ENCODE assay signal across 34 cellular contexts in the genomic region with DNA sequence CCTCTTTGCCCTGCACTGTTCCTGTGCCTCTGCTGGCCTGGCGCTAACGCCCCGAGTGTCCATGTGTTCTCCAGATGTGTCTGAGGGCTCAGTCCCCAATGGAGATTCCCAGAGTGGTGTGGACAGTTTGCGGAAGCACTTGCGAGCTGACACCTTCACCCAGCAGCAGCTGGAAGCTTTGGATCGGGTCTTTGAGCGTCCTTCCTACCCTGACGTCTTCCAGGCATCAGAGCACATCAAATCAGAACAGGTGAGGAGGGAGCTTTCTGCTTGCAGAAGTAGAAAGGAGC.
"Had no signal": no experiment of that assay in that cellular context is flagged by ENCODE, and none has a peak within 500 bp of the region (broad histone marks: within the 10 kb centered on the region; RNA-seq: fewer than 3 reads in every experiment).

No MANE protein-coding gene starts in this region.

- H3K27me3 ChIP-seq: ascending aorta had no signal

- H3K9me3 Mint-ChIP-seq: activated B cell treated with CpG ODN at 0.5 μM for 24 hours; activated CD8-positive, alpha-beta T cell treated with anti-CD3 and anti-CD28 coated beads for 36 hours; activated naive CD4-positive, alpha-beta T cell treated with anti-CD3 and anti-CD28 coated beads for 36 hours; activated naive CD4-positive, alpha-beta T cell treated with anti-CD3 and anti-CD28 coated beads, Interleukin-2, amount 50 U/mL, for 72 hours; activated naive CD8-positive, alpha-beta T cell treated with anti-CD3 and anti-CD28 coated beads, Interleukin-2, amount 10 ng/mL, durations not matched to agents 7 days and 5 days; activated T-cell treated with anti-CD3 and anti-CD28 coated beads, Interleukin-2, amount 50 U/mL, for 4 hours; activated T-helper 17 cell treated with anti-CD3 and anti-CD28 coated beads, Interleukin-2, amount 50 U/mL, for 72 hours; brain; dendritic cell treated with granulocyte-macrophage colony-stimulating factor and Interleukin-4, amounts not matched to agents 40 ng/mL and 50 ng/mL, for 4 days; endodermal cell; T-helper 2 cell treated with Interferon-gamma antibody and Interleukin-4, amounts not matched to agents 5 μg/mL and 100 μg/mL, for 36 hours had no signal

- ATAC-seq: activated CD4-positive, CD25-positive, alpha-beta regulatory T cell treated with anti-CD3 and anti-CD28 coated beads, Interleukin-2, amount 50 U/mL, for 24 hours; activated CD8-positive, alpha-beta T cell treated with anti-CD3 and anti-CD28 coated beads for 36 hours; activated naive CD4-positive, alpha-beta T cell treated with anti-CD3 and anti-CD28 coated beads, Interleukin-2, amount 50 U/mL, for 72 hours; activated T-cell treated with anti-CD3 and anti-CD28 coated beads, Interleukin-2, amount 50 U/mL, for 4 hours; activated T-helper 17 cell treated with anti-CD3 and anti-CD28 coated beads, Interleukin-2, amount 50 U/mL, for 72 hours; esophagus mucosa; foreskin keratinocyte; gastrocnemius medialis; heart left ventricle; T-helper 17 cell had no signal

- H3K4me3 Mint-ChIP-seq: activated B cell treated with CpG ODN at 0.5 μM for 24 hours; activated CD8-positive, alpha-beta T cell treated with anti-CD3 and anti-CD28 coated beads for 36 hours; activated naive CD4-positive, alpha-beta T cell treated with anti-CD3 and anti-CD28 coated beads for 36 hours; activated naive CD8-positive, alpha-beta T cell treated with anti-CD3 and anti-CD28 coated beads, Interleukin-2, amount 10 ng/mL, durations not matched to agents 7 days and 5 days; activated T-cell treated with anti-CD3 and anti-CD28 coated beads, Interleukin-2, amount 50 U/mL, for 4 hours; activated T-helper 17 cell treated with anti-CD3 and anti-CD28 coated beads, Interleukin-2, amount 50 U/mL, for 72 hours; brain; dendritic cell treated with granulocyte-macrophage colony-stimulating factor and Interleukin-4, amounts not matched to agents 40 ng/mL and 50 ng/mL, for 4 days; endodermal cell; T-helper 17 cell; T-helper 2 cell treated with Interferon-gamma antibody and Interleukin-4, amounts not matched to agents 5 μg/mL and 100 μg/mL, for 36 hours had no signal

- DNase-seq: activated B cell treated with CpG ODN at 0.5 μM for 24 hours; activated CD4-positive, alpha-beta T cell treated with anti-CD3 and anti-CD28 coated beads for 48 hours; activated CD4-positive, alpha-beta T cell treated with anti-CD3 and anti-CD28 coated beads, Interleukin-2, amount 50 U/mL, for 1 hour; activated CD4-positive, alpha-beta T cell treated with anti-CD3 and anti-CD28 coated beads, Interleukin-2, amount 50 U/mL, for 48 hours; activated CD8-positive, alpha-beta memory T cell treated with anti-CD3 and anti-CD28 coated beads for 24 hours; activated CD8-positive, alpha-beta T cell treated with anti-CD3 and anti-CD28 coated beads for 36 hours; activated effector memory CD4-positive, alpha-beta T cell treated with Interleukin-2 at 50 U/mL for 16 hours; activated gamma-delta T cell treated with Interleukin-2 at 50 U/mL for 16 hours; activated naive CD4-positive, alpha-beta T cell treated with anti-CD3 and anti-CD28 coated beads for 36 hours; activated naive CD8-positive, alpha-beta T cell treated with anti-CD3 and anti-CD28 coated beads, Interleukin-2, amount 10 ng/mL, durations not matched to agents 7 days and 5 days; activated T-cell treated with anti-CD3 and anti-CD28 coated beads, Interleukin-2, amount 50 U/mL, for 4 hours; central memory CD4-positive, alpha-beta T cell; cerebellar nuclear complex; effector memory CD4-positive, alpha-beta T cell; endodermal cell; foreskin keratinocyte; gastrocnemius medialis; heart left ventricle; T-helper 1 cell; T-helper 17 cell; T1000; WERI-Rb-1 had no signal

- H3K36me3 Mint-ChIP-seq: activated naive CD4-positive, alpha-beta T cell treated with anti-CD3 and anti-CD28 coated beads, Interleukin-2, amount 50 U/mL, for 72 hours; activated naive CD8-positive, alpha-beta T cell treated with anti-CD3 and anti-CD28 coated beads, Interleukin-2, amount 10 ng/mL, durations not matched to agents 7 days and 5 days; brain had no signal

- H3K27ac ChIP-seq: ascending aorta, breast epithelium, cardiac muscle cell, coronary artery, dorsolateral prefrontal cortex, foreskin keratinocyte, gastrocnemius medialis, heart left ventricle, WERI-Rb-1 had no signal

- H3K4me3 ChIP-seq: ascending aorta, breast epithelium, cardiac muscle cell, coronary artery, dorsolateral prefrontal cortex, gastrocnemius medialis, heart left ventricle had no signal

- H3K4me1 Mint-ChIP-seq: activated T-helper 17 cell treated with anti-CD3 and anti-CD28 coated beads, Interleukin-2, amount 50 U/mL, for 72 hours had no signal

- H3K9me3 ChIP-seq: ascending aorta, breast epithelium, gastrocnemius medialis, heart left ventricle had no signal

- H3K36me3 ChIP-seq: ascending aorta, breast epithelium, cardiac muscle cell, gastrocnemius medialis, heart left ventricle, WERI-Rb-1 had no signal

- H3K4me1 ChIP-seq: ascending aorta, breast epithelium, foreskin keratinocyte, gastrocnemius medialis, heart left ventricle had no signal

- H3K27ac Mint-ChIP-seq: activated B cell treated with CpG ODN at 0.5 μM for 24 hours; activated CD8-positive, alpha-beta T cell treated with anti-CD3 and anti-CD28 coated beads for 36 hours; activated naive CD4-positive, alpha-beta T cell treated with anti-CD3 and anti-CD28 coated beads for 36 hours; activated naive CD4-positive, alpha-beta T cell treated with anti-CD3 and anti-CD28 coated beads, Interleukin-2, amount 50 U/mL, for 72 hours; activated naive CD8-positive, alpha-beta T cell treated with anti-CD3 and anti-CD28 coated beads, Interleukin-2, amount 10 ng/mL, durations not matched to agents 7 days and 5 days; activated T-helper 17 cell treated with anti-CD3 and anti-CD28 coated beads, Interleukin-2, amount 50 U/mL, for 72 hours; dendritic cell treated with granulocyte-macrophage colony-stimulating factor and Interleukin-4, amounts not matched to agents 40 ng/mL and 50 ng/mL, for 4 days; endodermal cell; T-helper 17 cell; T-helper 2 cell treated with Interferon-gamma antibody and Interleukin-4, amounts not matched to agents 5 μg/mL and 100 μg/mL, for 36 hours had no signal
